In genomic region chr12:117394491-117394890, GRCh38 we compare ENCODE assay signal across 39 cellular contexts. TPM values are rescaled to one million over a fixed set of nuclear protein-coding genes. Genes with fewer than 3 reads are reported as not detected.
"Had no signal": no experiment of that assay in that cellular context is flagged by ENCODE, and none has a peak within 500 bp of the region (broad histone marks: within the 10 kb centered on the region; RNA-seq: fewer than 3 reads in every experiment).

No MANE protein-coding gene starts in this region.

- H3K4me2 ChIP-seq: KMS-11 had no signal

- H3K9me3 ChIP-seq: MG63 had no signal

- H3K27ac ChIP-seq: KMS-11 had no signal

- H3K27me3 ChIP-seq: MG63 had no signal

- H3K36me3 ChIP-seq: MG63 had no signal

- DNase-seq: Karpas-422, Kasumi-1, KG1, MG63, MM.1S, MV-4-11, NCI-H1048, NCI-H1092, NCI-H1092 treated with DMSO at 0.1 percent for 48 hours, NCI-H1105, NCI-H1105 treated with DMSO at 0.1 percent for 48 hours, NCI-H1417, NCI-H1417 treated with DMSO at 0.1 percent for 48 hours, NCI-H1436, NCI-H1436 treated with DMSO at 0.1 percent for 48 hours, NCI-H146, NCI-H1694, NCI-H1694 treated with DMSO at 0.1 percent for 48 hours, NCI-H187, NCI-H187 treated with DMSO at 0.1 percent for 48 hours, NCI-H1930, NCI-H2029, NCI-H2029 treated with DMSO at 0.1 percent for 48 hours, NCI-H2081, NCI-H2081 treated with DMSO at 0.1 percent for 48 hours, NCI-H2107, NCI-H2171, NCI-H2171 treated with DMSO at 0.1 percent for 48 hours, NCI-H2227 treated with DMSO at 0.1 percent for 48 hours, NCI-H226, NCI-H345, NCI-H446, NCI-H446 treated with DMSO at 0.1 percent for 48 hours, NCI-H510A, NCI-H510A treated with DMSO at 0.1 percent for 48 hours had no signal

- H3K4me3 ChIP-seq: MG63 had no signal

- H3K9ac ChIP-seq: KMS-11 had no signal

RNA-seq across cellular contexts. Expression of gene NOS1, which starts 33.1 kb away (rescaled TPM):
- total RNA-seq: LHCN-M2, M059J, MCF 10A had no signal
